1 cellular context compared by ENCODE assay signal in genomic region chrX:46547857-46548256, GRCh38.
TF ChIP-seq lines count a peak whose summit lies in the region.

No MANE protein-coding gene starts in this region.

TF ChIP-seq in GM12878, 131 proteins besides CTCF, POLR2A, EP300 and RAD21:
- TF ChIP-seq PRDM15 (CRISPR knock-in tag; IDR thresholded peaks at IDR 0.05) (no peak), SRF (IDR thresholded peaks at IDR 0.05; ENCODE audit: low read depth in 2 of 2, low read length in 2 of 2) (no peak), STAT1 (conservative IDR thresholded peaks at IDR 0.05) (no peak), CEBPZ (IDR thresholded peaks at IDR 0.05; ENCODE audit: low read depth, low read length) (no peak), BCLAF1 (IDR thresholded peaks at IDR 0.05) (no peak), NR2C2 (IDR thresholded peaks at IDR 0.05; ENCODE audit: borderline replicate concordance, control insufficient read depth, insufficient read length, low read depth) (no peak), RUNX3 (IDR thresholded peaks at IDR 0.05; ENCODE audit: low read length) (no peak), ZSCAN29 (IDR thresholded peaks at IDR 0.05) (no peak), ATF3 (IDR thresholded peaks at IDR 0.05; ENCODE audit: borderline replicate concordance, extremely low read depth, low read depth, low read length) (no peak), ASH2L (IDR thresholded peaks at IDR 0.05; ENCODE audit: borderline replicate concordance, low read depth) (no peak), MEF2A (IDR thresholded peaks at IDR 0.05; ENCODE audit: insufficient read depth, low read depth, low read length) (no peak), EZH2 (IDR thresholded peaks at IDR 0.05; ENCODE audit: borderline replicate concordance, control insufficient read depth, low read depth, low read length) (no peak), JUNB (IDR thresholded peaks at IDR 0.05) (no peak), BHLHE40 (IDR thresholded peaks at IDR 0.05; ENCODE audit: borderline replicate concordance in 1 of 2, low read depth in 2 of 2, low read length in 1 of 2) (no peak), IKZF2 (IDR thresholded peaks at IDR 0.05) (no peak), USF1 (IDR thresholded peaks at IDR 0.05; ENCODE audit: borderline replicate concordance, extremely low read length, insufficient read depth, low read depth, low read length) (no peak)
